In the genomic region with DNA sequence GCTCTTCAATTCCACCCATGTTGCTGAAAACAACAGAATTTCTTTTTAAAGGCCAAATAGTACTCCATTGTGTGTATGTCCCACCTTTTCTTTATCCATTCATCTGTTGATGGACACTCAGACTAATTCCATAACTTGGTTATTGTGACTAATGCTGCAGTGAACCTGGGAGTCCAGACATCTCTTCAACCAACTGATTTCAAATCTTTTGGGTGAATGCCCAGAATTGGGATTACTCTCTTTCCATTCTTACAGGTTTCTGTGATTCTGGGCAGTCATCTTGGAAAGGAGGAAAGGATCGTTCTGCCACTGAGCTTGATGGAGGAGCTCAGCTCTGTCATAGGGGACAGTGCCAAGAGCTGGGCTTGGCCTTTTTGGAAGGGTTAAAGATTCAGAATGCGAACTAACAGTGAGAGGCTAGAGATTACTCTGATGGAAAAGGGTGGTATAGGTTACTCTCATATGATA, we compare ENCODE assay signal across 2 cellular contexts.
TF ChIP-seq lines count a peak whose summit lies in the region.

No MANE protein-coding gene starts in this region.

TF ChIP-seq in HEK293, 187 proteins besides CTCF, POLR2A, EP300 and RAD21:
- TF ChIP-seq, protein P1, sequence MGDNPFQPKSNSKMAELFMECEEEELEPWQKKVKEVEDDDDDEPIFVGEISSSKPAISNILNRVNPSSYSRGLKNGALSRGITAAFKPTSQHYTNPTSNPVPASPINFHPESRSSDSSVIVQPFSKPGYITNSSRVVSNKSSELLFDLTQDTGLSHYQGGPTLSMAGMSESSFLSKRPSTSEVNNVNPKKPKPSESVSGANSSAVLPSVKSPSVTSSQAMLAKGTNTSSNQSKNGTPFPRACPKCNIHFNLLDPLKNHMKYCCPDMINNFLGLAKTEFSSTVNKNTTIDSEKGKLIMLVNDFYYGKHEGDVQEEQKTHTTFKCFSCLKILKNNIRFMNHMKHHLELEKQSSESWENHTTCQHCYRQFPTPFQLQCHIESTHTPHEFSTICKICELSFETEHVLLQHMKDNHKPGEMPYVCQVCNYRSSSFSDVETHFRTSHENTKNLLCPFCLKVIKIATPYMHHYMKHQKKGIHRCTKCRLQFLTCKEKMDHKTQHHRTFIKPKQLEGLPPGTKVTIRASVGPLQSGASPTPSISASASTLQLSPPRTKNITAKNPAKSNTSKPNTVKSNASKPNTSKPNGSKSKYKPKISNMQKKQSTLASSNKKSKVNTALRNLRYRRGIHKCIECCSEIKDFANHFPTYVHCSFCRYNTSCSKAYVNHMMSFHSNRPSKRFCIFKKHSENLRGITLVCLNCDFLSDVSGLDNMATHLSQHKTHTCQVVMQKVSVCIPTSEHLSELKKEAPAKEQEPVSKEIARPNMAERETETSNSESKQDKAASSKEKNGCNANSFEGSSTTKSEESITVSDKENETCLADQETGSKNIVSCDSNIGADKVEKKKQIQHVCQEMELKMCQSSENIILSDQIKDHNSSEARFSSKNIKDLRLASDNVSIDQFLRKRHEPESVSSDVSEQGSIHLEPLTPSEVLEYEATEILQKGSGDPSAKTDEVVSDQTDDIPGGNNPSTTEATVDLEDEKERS (tag by site-specific recombination; IDR thresholded peaks at IDR 0.05), result no peak
- peak; percentile 65 for TF ChIP-seq ZBTB17 (tag by site-specific recombination; IDR thresholded peaks at IDR 0.05)
- TF ChIP-seq, protein P2, sequence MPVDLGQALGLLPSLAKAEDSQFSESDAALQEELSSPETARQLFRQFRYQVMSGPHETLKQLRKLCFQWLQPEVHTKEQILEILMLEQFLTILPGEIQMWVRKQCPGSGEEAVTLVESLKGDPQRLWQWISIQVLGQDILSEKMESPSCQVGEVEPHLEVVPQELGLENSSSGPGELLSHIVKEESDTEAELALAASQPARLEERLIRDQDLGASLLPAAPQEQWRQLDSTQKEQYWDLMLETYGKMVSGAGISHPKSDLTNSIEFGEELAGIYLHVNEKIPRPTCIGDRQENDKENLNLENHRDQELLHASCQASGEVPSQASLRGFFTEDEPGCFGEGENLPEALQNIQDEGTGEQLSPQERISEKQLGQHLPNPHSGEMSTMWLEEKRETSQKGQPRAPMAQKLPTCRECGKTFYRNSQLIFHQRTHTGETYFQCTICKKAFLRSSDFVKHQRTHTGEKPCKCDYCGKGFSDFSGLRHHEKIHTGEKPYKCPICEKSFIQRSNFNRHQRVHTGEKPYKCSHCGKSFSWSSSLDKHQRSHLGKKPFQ (tag by site-specific recombination; IDR thresholded peaks at IDR 0.05), result no peak
- TF ChIP-seq ZNF510 (tag by site-specific recombination; IDR thresholded peaks at IDR 0.05; ENCODE audit: insufficient replicate concordance), result no peak
- TF ChIP-seq SCRT2 (tag by site-specific recombination; IDR thresholded peaks at IDR 0.05), result peak; percentile 77
- peak; percentile 74 for TF ChIP-seq ZNF146 (tag by site-specific recombination; IDR thresholded peaks at IDR 0.05)
- TF ChIP-seq ZNF623 (tag by site-specific recombination; IDR thresholded peaks at IDR 0.05), result no peak
- TF ChIP-seq, protein P3, sequence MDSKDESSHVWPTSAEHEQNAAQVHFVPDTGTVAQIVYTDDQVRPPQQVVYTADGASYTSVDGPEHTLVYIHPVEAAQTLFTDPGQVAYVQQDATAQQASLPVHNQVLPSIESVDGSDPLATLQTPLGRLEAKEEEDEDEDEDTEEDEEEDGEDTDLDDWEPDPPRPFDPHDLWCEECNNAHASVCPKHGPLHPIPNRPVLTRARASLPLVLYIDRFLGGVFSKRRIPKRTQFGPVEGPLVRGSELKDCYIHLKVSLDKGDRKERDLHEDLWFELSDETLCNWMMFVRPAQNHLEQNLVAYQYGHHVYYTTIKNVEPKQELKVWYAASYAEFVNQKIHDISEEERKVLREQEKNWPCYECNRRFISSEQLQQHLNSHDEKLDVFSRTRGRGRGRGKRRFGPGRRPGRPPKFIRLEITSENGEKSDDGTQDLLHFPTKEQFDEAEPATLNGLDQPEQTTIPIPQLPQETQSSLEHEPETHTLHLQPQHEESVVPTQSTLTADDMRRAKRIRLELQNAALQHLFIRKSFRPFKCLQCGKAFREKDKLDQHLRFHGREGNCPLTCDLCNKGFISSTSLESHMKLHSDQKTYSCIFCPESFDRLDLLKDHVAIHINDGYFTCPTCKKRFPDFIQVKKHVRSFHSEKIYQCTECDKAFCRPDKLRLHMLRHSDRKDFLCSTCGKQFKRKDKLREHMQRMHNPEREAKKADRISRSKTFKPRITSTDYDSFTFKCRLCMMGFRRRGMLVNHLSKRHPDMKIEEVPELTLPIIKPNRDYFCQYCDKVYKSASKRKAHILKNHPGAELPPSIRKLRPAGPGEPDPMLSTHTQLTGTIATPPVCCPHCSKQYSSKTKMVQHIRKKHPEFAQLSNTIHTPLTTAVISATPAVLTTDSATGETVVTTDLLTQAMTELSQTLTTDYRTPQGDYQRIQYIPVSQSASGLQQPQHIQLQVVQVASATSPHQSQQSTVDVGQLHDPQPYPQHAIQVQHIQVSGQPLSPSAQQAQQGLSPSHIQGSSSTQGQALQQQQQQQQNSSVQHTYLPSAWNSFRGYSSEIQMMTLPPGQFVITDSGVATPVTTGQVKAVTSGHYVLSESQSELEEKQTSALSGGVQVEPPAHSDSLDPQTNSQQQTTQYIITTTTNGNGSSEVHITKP (tag by site-specific recombination; IDR thresholded peaks at IDR 0.05), result peak; percentile 89
- peak; percentile 93 for TF ChIP-seq ZNF600 (tag by site-specific recombination; IDR thresholded peaks at IDR 0.05)
- no peak for TF ChIP-seq ZNF558 (tag by site-specific recombination; IDR thresholded peaks at IDR 0.05)
TF ChIP-seq in HEK293: peak in this region for 5.

TF ChIP-seq in HepG2, 621 proteins besides CTCF, POLR2A, EP300 and RAD21 (continued from another document):
- TF ChIP-seq, protein P4, sequence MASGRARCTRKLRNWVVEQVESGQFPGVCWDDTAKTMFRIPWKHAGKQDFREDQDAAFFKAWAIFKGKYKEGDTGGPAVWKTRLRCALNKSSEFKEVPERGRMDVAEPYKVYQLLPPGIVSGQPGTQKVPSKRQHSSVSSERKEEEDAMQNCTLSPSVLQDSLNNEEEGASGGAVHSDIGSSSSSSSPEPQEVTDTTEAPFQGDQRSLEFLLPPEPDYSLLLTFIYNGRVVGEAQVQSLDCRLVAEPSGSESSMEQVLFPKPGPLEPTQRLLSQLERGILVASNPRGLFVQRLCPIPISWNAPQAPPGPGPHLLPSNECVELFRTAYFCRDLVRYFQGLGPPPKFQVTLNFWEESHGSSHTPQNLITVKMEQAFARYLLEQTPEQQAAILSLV (CRISPR knock-in tag; IDR thresholded peaks at IDR 0.05; ENCODE audit: borderline replicate concordance), result no peak
- no peak for TF ChIP-seq RCOR2 (CRISPR knock-in tag; IDR thresholded peaks at IDR 0.05)
- no peak for TF ChIP-seq ZNF572 (CRISPR knock-in tag; IDR thresholded peaks at IDR 0.05)
- no peak for TF ChIP-seq ZNF558 (CRISPR knock-in tag; IDR thresholded peaks at IDR 0.05; ENCODE audit: borderline replicate concordance)
- TF ChIP-seq, protein P5, sequence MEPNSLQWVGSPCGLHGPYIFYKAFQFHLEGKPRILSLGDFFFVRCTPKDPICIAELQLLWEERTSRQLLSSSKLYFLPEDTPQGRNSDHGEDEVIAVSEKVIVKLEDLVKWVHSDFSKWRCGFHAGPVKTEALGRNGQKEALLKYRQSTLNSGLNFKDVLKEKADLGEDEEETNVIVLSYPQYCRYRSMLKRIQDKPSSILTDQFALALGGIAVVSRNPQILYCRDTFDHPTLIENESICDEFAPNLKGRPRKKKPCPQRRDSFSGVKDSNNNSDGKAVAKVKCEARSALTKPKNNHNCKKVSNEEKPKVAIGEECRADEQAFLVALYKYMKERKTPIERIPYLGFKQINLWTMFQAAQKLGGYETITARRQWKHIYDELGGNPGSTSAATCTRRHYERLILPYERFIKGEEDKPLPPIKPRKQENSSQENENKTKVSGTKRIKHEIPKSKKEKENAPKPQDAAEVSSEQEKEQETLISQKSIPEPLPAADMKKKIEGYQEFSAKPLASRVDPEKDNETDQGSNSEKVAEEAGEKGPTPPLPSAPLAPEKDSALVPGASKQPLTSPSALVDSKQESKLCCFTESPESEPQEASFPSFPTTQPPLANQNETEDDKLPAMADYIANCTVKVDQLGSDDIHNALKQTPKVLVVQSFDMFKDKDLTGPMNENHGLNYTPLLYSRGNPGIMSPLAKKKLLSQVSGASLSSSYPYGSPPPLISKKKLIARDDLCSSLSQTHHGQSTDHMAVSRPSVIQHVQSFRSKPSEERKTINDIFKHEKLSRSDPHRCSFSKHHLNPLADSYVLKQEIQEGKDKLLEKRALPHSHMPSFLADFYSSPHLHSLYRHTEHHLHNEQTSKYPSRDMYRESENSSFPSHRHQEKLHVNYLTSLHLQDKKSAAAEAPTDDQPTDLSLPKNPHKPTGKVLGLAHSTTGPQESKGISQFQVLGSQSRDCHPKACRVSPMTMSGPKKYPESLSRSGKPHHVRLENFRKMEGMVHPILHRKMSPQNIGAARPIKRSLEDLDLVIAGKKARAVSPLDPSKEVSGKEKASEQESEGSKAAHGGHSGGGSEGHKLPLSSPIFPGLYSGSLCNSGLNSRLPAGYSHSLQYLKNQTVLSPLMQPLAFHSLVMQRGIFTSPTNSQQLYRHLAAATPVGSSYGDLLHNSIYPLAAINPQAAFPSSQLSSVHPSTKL (CRISPR knock-in tag; IDR thresholded peaks at IDR 0.05), result no peak
TF ChIP-seq in HepG2: peak in this region for 0.
